8 cellular contexts compared by ENCODE assay signal in genomic region chr14:100192672-100193416, GRCh38. TPM values are rescaled to one million over a fixed set of nuclear protein-coding genes. Genes with fewer than 3 reads are reported as not detected.
DNase-seq lines count a peak whose midpoint lies in the region; ATAC-seq, FAIRE-seq and TF ChIP-seq lines count a peak whose summit lies in the region.

No MANE protein-coding gene starts in this region.

- H3K27me3 ChIP-seq in pancreas = no peaks in the 10 kb centered on the region
- H3K27me3 ChIP-seq in tibial nerve = no peaks in the 10 kb centered on the region

- TF ChIP-seq CTCF in GM12864 (IDR thresholded peaks at IDR 0.05; ENCODE audit: low read depth, low read length, missing control alignments) (peak; percentile 69), pancreas (IDR thresholded peaks at IDR 0.05) (peak; percentile 89 to 97 (median 93)), tibial nerve (IDR thresholded peaks at IDR 0.05) (peak; percentile 83 to 98 (median 95))

- peaks cover 8% of the 10 kb centered on the region for H3K4me1 Mint-ChIP-seq in activated naive CD8-positive, alpha-beta T cell treated with anti-CD3 and anti-CD28 coated beads, Interleukin-2, amount 10 ng/mL, durations not matched to agents 7 days and 5 days

- H3K27me3 Mint-ChIP-seq in activated naive CD8-positive, alpha-beta T cell treated with anti-CD3 and anti-CD28 coated beads, Interleukin-2, amount 10 ng/mL, durations not matched to agents 7 days and 5 days = no peaks in the 10 kb centered on the region

- peaks cover 0 to 6% (median 5%) of the 10 kb centered on the region in 3 donors for H3K4me1 ChIP-seq in pancreas
- H3K4me1 ChIP-seq in tibial nerve = peaks cover 0 to 22% (median 7%) of the 10 kb centered on the region in 4 donors

- H3K36me3 ChIP-seq in pancreas (no peaks in the 10 kb centered on the region), tibial nerve (no peaks in the 10 kb centered on the region)

- DNase-seq in GM12864 (ENCODE audit: low read depth) = peak; percentile 94
- DNase-seq in NCI-H1092 treated with DMSO at 0.1 percent for 48 hours (lab: John Stamatoyannopoulos, UW) = peak; percentile 98
- peak; percentile 74 for DNase-seq in SKM-1 (lab: John Stamatoyannopoulos, UW; ENCODE audit: unreplicated experiment)
- DNase-seq in activated naive CD8-positive, alpha-beta T cell treated with anti-CD3 and anti-CD28 coated beads, Interleukin-2, amount 10 ng/mL, durations not matched to agents 7 days and 5 days = peak; percentile 99
- DNase-seq in head of caudate nucleus = peak; percentile 98 to 100 (median 99)
- DNase-seq in pancreas = peak; percentile 99 to 100 (median 100)
- peak; percentile 99 for DNase-seq in tibial nerve (ENCODE audit: low spot score in 2 of 2)

- peak overlapping the region; percentile 54 for H3K4me3 ChIP-seq in GM12864 (ENCODE audit: low read depth, low read length)
- peak overlapping the region; percentile 10 to 49 (median 32) for H3K4me3 ChIP-seq in pancreas
- H3K4me3 ChIP-seq in tibial nerve = peak overlapping the region; percentile 20 to 57 (median 43)

- no peaks in the 10 kb centered on the region for H3K36me3 Mint-ChIP-seq in activated naive CD8-positive, alpha-beta T cell treated with anti-CD3 and anti-CD28 coated beads, Interleukin-2, amount 10 ng/mL, durations not matched to agents 7 days and 5 days

- peak overlapping the region; percentile 75 for H3K4me3 Mint-ChIP-seq in activated naive CD8-positive, alpha-beta T cell treated with anti-CD3 and anti-CD28 coated beads, Interleukin-2, amount 10 ng/mL, durations not matched to agents 7 days and 5 days

- H3K9me3 ChIP-seq in pancreas = no peaks in the 10 kb centered on the region
- no peaks in the 10 kb centered on the region for H3K9me3 ChIP-seq in tibial nerve

- POLR2A ChIA-PET in activated naive CD8-positive, alpha-beta T cell treated with anti-CD3 and anti-CD28 coated beads, Interleukin-2, amount 10 ng/mL, durations not matched to agents 7 days and 5 days (lab: Charles Lee) = interaction anchor here (0.5 to 3.7 kb wide), 16 partner anchors 9 to 210 kb away, joined by 3 to 31 read pairs (median 4); no protein-coding TSS in a partner anchor

- ATAC-seq in HG02623 (IDR thresholded peaks at IDR 0.05; ENCODE audit: unreplicated experiment) (peak; percentile 98), pancreas (peak; percentile 97 to 100 (median 99))
- peak; percentile 100 for ATAC-seq in activated naive CD8-positive, alpha-beta T cell treated with anti-CD3 and anti-CD28 coated beads, Interleukin-2, amount 10 ng/mL, durations not matched to agents 7 days and 5 days (ENCODE audit: low read depth)

- H3K27ac ChIP-seq in pancreas (peak overlapping the region; percentile 80 to 91 (median 84)), tibial nerve (peak overlapping the region; percentile 75 to 94 (median 92))

- intact Hi-C loops in head of caudate nucleus (cut with DNase I) = loop anchor here (2.0 to 10.0 kb wide), 2 partner anchors 88 to 210 kb away; no protein-coding TSS in a partner anchor
- intact Hi-C loops in pancreas (cut with DNase I) = loop anchor here in 1 of 3 donors (5.0 kb wide), 1 partner anchor 206 kb away; no protein-coding TSS in a partner anchor

- 1% methylated on average over 62 of the region's 62 CpGs for WGBS in pancreas, 2 donors
- WGBS in tibial nerve, 2 donors = 2% methylated on average over 16 to 35 of the region's 62 CpGs

- FAIRE-seq in pancreas (lab: Jason Lieb, UNC) = peak; percentile 53

- H3K27ac Mint-ChIP-seq in activated naive CD8-positive, alpha-beta T cell treated with anti-CD3 and anti-CD28 coated beads, Interleukin-2, amount 10 ng/mL, durations not matched to agents 7 days and 5 days = peak overlapping the region; percentile 93

- no peaks in the 10 kb centered on the region for H3K9me3 Mint-ChIP-seq in activated naive CD8-positive, alpha-beta T cell treated with anti-CD3 and anti-CD28 coated beads, Interleukin-2, amount 10 ng/mL, durations not matched to agents 7 days and 5 days

- TF ChIP-seq EP300 in tibial nerve (IDR thresholded peaks at IDR 0.05) = peak; percentile 46 to 73

- peak; percentile 36 to 65 for TF ChIP-seq POLR2A in tibial nerve (IDR thresholded peaks at IDR 0.05)

RNA-seq across cellular contexts. Expression of gene DEGS2, which starts 33.4 kb away (rescaled TPM):
- total RNA-seq in activated naive CD8-positive, alpha-beta T cell treated with anti-CD3 and anti-CD28 coated beads, Interleukin-2, amount 10 ng/mL, durations not matched to agents 7 days and 5 days = under 1 TPM; 0.14 to 0.28 TPM
- 1 to 10 TPM; 2.8 to 7.3 (median 5.3) TPM for total RNA-seq in pancreas
- 1 to 10 TPM; 1.9 to 3.9 TPM for polyA plus RNA-seq in pancreas
- 1 to 10 TPM; 1.3 to 5.1 (median 1.8) TPM for total RNA-seq in tibial nerve

RNA-seq across cellular contexts. Expression of gene YY1, which starts 46.1 kb away (rescaled TPM):
- 10 to 100 TPM; 86.4 to 89.6 TPM for total RNA-seq in activated naive CD8-positive, alpha-beta T cell treated with anti-CD3 and anti-CD28 coated beads, Interleukin-2, amount 10 ng/mL, durations not matched to agents 7 days and 5 days
- total RNA-seq in pancreas = 10 to 100 TPM; 18.6 to 38.7 (median 26.4) TPM
- polyA plus RNA-seq in pancreas = 10 to 100 TPM; 10.5 to 17.8 TPM
- 10 to 100 TPM; 55.9 to 60.3 (median 58.7) TPM for total RNA-seq in tibial nerve

Comparison
In these comparisons a context has a peak if more than half of its experiments do, and no peak if none do; other contexts are left out.
1. Peak in every context shown above with its lines: DNase-seq, ATAC-seq, H3K4me3 ChIP-seq and H3K27ac ChIP-seq.